ENCODE assay signal across 9 cellular contexts in the genomic region with DNA sequence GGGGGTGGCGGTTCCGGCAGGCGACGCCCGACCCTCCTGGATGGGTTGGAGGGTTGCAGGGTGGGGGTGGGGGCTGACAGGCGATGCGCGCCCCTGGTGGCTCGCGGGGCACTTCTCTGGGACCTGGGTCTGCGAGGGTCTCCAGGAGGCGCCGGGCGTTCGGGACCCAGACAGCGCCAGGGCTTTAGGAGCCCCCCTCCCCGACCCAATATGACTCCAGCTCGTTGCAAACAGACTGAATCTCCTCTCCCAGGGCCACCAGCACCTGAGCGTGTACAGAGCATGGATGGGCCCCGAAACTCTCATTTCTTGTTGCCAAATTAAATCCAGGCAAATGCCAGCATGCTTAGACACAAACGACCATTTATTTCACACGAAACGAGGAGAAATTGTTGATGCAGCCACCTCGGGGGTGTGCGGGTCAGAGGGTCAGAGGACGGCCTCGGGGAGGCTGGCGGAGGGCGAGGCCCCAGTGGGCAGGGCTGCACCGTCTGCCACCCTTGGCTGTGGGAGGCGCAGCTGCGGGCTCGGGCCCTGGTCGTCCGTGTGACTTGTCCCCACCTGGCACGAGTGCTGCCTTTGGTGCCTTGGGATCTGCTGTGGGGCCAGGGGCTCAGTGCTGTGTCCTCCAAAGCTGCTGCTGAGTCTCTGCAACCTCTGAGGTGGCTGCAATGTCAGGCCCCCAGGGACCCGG. TPM values are rescaled to one million over a fixed set of nuclear protein-coding genes. Genes with fewer than 3 reads are reported as not detected.
DNase-seq lines count a peak whose midpoint lies in the region; ATAC-seq and TF ChIP-seq lines count a peak whose summit lies in the region.
"Had no signal": no experiment of that assay in that cellular context is flagged by ENCODE, and none has a peak within 500 bp of the region (broad histone marks: within the 10 kb centered on the region; RNA-seq: fewer than 3 reads in every experiment).

No MANE protein-coding gene starts in this region.

- DNase-seq in AG04449 (ENCODE audit: low read depth, low spot score) (no peak), GM20000 (ENCODE audit: low spot score) (peak; percentile 77), WTC11 (ENCODE audit: low spot score) (peak; percentile 81), left ventricle myocardium inferior (no peak), tibial artery (no peak), NCI-H187 treated with DMSO at 0.1 percent for 48 hours (lab: John Stamatoyannopoulos, UW) (no peak), LoVo (ENCODE audit: low spot score) (no peak)

- no peak overlapping the region for H3K27ac Mint-ChIP-seq in WTC11
- H3K27ac Mint-ChIP-seq: activated naive CD4-positive, alpha-beta T cell treated with anti-CD3 and anti-CD28 coated beads, Interleukin-2, amount 50 U/mL, for 24 hours had no signal

- ATAC-seq in WTC11 (peak; percentile 82), HG03565 (IDR thresholded peaks at IDR 0.05; ENCODE audit: unreplicated experiment) (no peak)

- H3K27me3 ChIP-seq in left ventricle myocardium inferior (ENCODE audit: low read depth) (peaks cover 15% of the 10 kb centered on the region), tibial artery (peaks cover 0 to 65% of the 10 kb centered on the region in 2 donors)

- H3K4me3 Mint-ChIP-seq in WTC11 = no peak overlapping the region
- H3K4me3 Mint-ChIP-seq: activated naive CD4-positive, alpha-beta T cell treated with anti-CD3 and anti-CD28 coated beads, Interleukin-2, amount 50 U/mL, for 24 hours had no signal

- no peaks in the 10 kb centered on the region for H3K36me3 ChIP-seq in left ventricle myocardium inferior
- H3K36me3 ChIP-seq in tibial artery = no peaks in the 10 kb centered on the region

- intact Hi-C loops in left ventricle myocardium inferior (cut with micrococcal nuclease) (no loop called here), tibial artery (cut with DNase I; ENCODE audit: low total_unique reads) (no loop called here)

- peaks cover 5% of the 10 kb centered on the region; the same call in 1 of the 2 replicates for H3K27me3 Mint-ChIP-seq in WTC11 (ENCODE audit: low read depth)

- no peaks in the 10 kb centered on the region for H3K9me3 ChIP-seq in left ventricle myocardium inferior (replicated peaks)
- peaks cover 0 to 4% (median 0%) of the 10 kb centered on the region in 3 donors for H3K9me3 ChIP-seq in tibial artery

- no peak overlapping the region for H3K27ac ChIP-seq in left ventricle myocardium inferior (replicated peaks)
- H3K27ac ChIP-seq in tibial artery = no peak overlapping the region

- POLR2A ChIA-PET in AG04449 (lab: Yijun Ruan, JAX) = no interaction called here
- POLR2A ChIA-PET in WTC11 (lab: Charles Lee) = no interaction called here

- H3K4me1 Mint-ChIP-seq in WTC11 = peaks cover 5% of the 10 kb centered on the region

- CTCF ChIA-PET in AG04449 (lab: Yijun Ruan, JAX) = interaction anchor here (0.6 to 1.7 kb wide), 3 partner anchors 11 to 91 kb away, joined by 3 to 5 read pairs (median 4); no protein-coding TSS in a partner anchor
- CTCF ChIA-PET in WTC11 (lab: Charles Lee) = interaction anchor here (0.6 to 2.9 kb wide), 7 partner anchors 14 to 147 kb away, joined by 3 to 23 read pairs (median 6); no protein-coding TSS in a partner anchor

- no peak overlapping the region for H3K4me3 ChIP-seq in AG04449 (ENCODE audit: low read depth, low read length)
- no peak overlapping the region for H3K4me3 ChIP-seq in left ventricle myocardium inferior
- H3K4me3 ChIP-seq in tibial artery = no peak overlapping the region

- no peaks in the 10 kb centered on the region for H3K36me3 Mint-ChIP-seq in WTC11
- H3K36me3 Mint-ChIP-seq: activated naive CD4-positive, alpha-beta T cell treated with anti-CD3 and anti-CD28 coated beads, Interleukin-2, amount 50 U/mL, for 24 hours had no signal

- H3K4me1 ChIP-seq in left ventricle myocardium inferior = peaks cover 49% of the 10 kb centered on the region
- peaks cover 0 to 14% (median 0%) of the 10 kb centered on the region in 4 donors for H3K4me1 ChIP-seq in tibial artery

- TF ChIP-seq CTCF in AG04449 (IDR thresholded peaks at IDR 0.05; ENCODE audit: insufficient read depth, low read length, missing control alignments) (peak; percentile 42), GM20000 (IDR thresholded peaks at IDR 0.05; ENCODE audit: extremely low read depth, missing control alignments) (peak; percentile 45), WTC11 (IDR thresholded peaks at IDR 0.05) (peak; percentile 82; the same call in 1 of the 2 replicates), left ventricle myocardium inferior (IDR thresholded peaks at IDR 0.05; ENCODE audit: borderline replicate concordance) (peak; percentile 80), tibial artery (IDR thresholded peaks at IDR 0.05) (peak; percentile 31 to 37)

- no peaks in the 10 kb centered on the region for H3K9me3 Mint-ChIP-seq in WTC11
- H3K9me3 Mint-ChIP-seq: activated naive CD4-positive, alpha-beta T cell treated with anti-CD3 and anti-CD28 coated beads, Interleukin-2, amount 50 U/mL, for 24 hours had no signal

TF ChIP-seq in WTC11, 78 proteins besides CTCF, POLR2A, EP300 and RAD21:
- TF ChIP-seq, protein P1, sequence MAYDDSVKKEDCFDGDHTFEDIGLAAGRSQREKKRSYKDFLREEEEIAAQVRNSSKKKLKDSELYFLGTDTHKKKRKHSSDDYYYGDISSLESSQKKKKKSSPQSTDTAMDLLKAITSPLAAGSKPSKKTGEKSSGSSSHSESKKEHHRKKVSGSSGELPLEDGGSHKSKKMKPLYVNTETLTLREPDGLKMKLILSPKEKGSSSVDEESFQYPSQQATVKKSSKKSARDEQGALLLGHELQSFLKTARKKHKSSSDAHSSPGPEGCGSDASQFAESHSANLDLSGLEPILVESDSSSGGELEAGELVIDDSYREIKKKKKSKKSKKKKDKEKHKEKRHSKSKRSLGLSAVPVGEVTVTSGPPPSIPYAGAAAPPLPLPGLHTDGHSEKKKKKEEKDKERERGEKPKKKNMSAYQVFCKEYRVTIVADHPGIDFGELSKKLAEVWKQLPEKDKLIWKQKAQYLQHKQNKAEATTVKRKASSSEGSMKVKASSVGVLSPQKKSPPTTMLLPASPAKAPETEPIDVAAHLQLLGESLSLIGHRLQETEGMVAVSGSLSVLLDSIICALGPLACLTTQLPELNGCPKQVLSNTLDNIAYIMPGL (CRISPR knock-in tag; IDR thresholded peaks at IDR 0.05) = 0 out of 2 replicates have a peak, but pooled peaks have one; percentile 34
- TF ChIP-seq ETV6 (CRISPR knock-in tag; IDR thresholded peaks at IDR 0.05) (no peak), ZNF532 (CRISPR knock-in tag; IDR thresholded peaks at IDR 0.05; ENCODE audit: borderline replicate concordance) (no peak), ERG (CRISPR knock-in tag; IDR thresholded peaks at IDR 0.05) (no peak)

RNA-seq across cellular contexts. Expression of gene GATA5, which starts 20.9 kb away (rescaled TPM):
- total RNA-seq in WTC11 (2021) (1.4 to 2.3 TPM (median 1.6 TPM) in 3 replicates), left ventricle myocardium inferior (0.69 TPM)

Comparison
In these comparisons a context has a peak if more than half of its experiments do, and no peak if none do; other contexts are left out.
1. DNase-seq: peak in GM20000 (single experiment) and WTC11 (single experiment); none in AG04449 (single experiment), left ventricle myocardium inferior (single experiment), tibial artery (0 of 2), NCI-H187 treated with DMSO at 0.1 percent for 48 hours (single experiment) and LoVo (single experiment).
2. Peak in every context shown above with its lines, with median percentiles within 50 percentile points of each other: CTCF ChIP-seq.